Comparison of ENCODE assay signal across 8 cellular contexts in the genomic region with DNA sequence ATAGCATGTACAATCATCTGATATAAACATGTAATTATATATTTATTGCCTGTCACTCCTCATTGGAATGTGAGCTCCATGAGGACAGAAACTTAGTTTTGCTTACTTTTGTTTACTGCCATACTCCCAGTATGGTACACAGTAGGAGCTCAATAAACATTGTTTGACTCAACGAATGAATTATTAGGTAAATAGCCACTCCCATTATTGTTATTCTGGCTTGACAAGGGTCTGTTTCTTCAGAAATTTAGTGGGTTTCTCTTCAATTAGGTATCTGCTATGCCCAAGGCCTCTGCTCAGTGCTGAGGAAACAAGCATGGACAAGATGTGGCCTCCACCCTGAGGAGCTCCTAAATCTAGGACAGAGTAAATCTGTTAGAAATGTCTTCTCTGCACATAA. TPM values are rescaled to one million over a fixed set of nuclear protein-coding genes. Genes with fewer than 3 reads are reported as not detected.
DNase-seq lines count a peak whose midpoint lies in the region; ATAC-seq and TF ChIP-seq lines count a peak whose summit lies in the region.

No MANE protein-coding gene starts in this region.

- H3K4me3 ChIP-seq in gastroesophageal sphincter: peak overlapping the region in 1 of 2 donors; percentile 89

- H3K27me3 ChIP-seq in gastroesophageal sphincter: no peaks in the 10 kb centered on the region

- TF ChIP-seq CTCF in HFFc6 (IDR thresholded peaks at IDR 0.05) (no peak), gastroesophageal sphincter (IDR thresholded peaks at IDR 0.05) (no peak), GM20000 (IDR thresholded peaks at IDR 0.05; ENCODE audit: extremely low read depth, missing control alignments) (no peak)
- no peak for TF ChIP-seq CTCF in activated CD8-positive, alpha-beta T cell treated with anti-CD3 and anti-CD28 coated beads for 36 hours (IDR thresholded peaks at IDR 0.05)

- intact Hi-C loops in activated CD8-positive, alpha-beta T cell treated with anti-CD3 and anti-CD28 coated beads for 36 hours (cut with micrococcal nuclease): loop anchor here (2.0 kb wide), 1 partner anchor 42 kb away; no protein-coding TSS in a partner anchor

- H3K4me1 Mint-ChIP-seq in HFFc6 (ENCODE audit: low read depth): peaks cover 96% of the 10 kb centered on the region
- peaks cover 57% of the 10 kb centered on the region for H3K4me1 Mint-ChIP-seq in activated CD8-positive, alpha-beta T cell treated with anti-CD3 and anti-CD28 coated beads for 36 hours (ENCODE audit: low read depth)
- H3K4me1 Mint-ChIP-seq in stimulated activated memory B cell treated with anti-CD40 and anti-IgM and Interleukin-4, amounts not matched to agents 10 μg/mL and 1 μg/mL and 100 μg/mL, for 72 hours: peaks cover 93% of the 10 kb centered on the region

- H3K36me3 Mint-ChIP-seq in HFFc6 (ENCODE audit: low read depth): peaks cover 85% of the 10 kb centered on the region
- peaks cover 98% of the 10 kb centered on the region for H3K36me3 Mint-ChIP-seq in activated CD8-positive, alpha-beta T cell treated with anti-CD3 and anti-CD28 coated beads for 36 hours (ENCODE audit: low read depth)
- peaks cover 86% of the 10 kb centered on the region for H3K36me3 Mint-ChIP-seq in stimulated activated memory B cell treated with anti-CD40 and anti-IgM and Interleukin-4, amounts not matched to agents 10 μg/mL and 1 μg/mL and 100 μg/mL, for 72 hours

- no peak for ATAC-seq in activated CD8-positive, alpha-beta T cell treated with anti-CD3 and anti-CD28 coated beads for 36 hours
- ATAC-seq in gastroesophageal sphincter: no peak
- ATAC-seq in stimulated activated memory B cell treated with anti-CD40 and anti-IgM and Interleukin-4, amounts not matched to agents 10 μg/mL and 1 μg/mL and 100 μg/mL, for 72 hours: no peak
- ATAC-seq in GM21825 (IDR thresholded peaks at IDR 0.05; ENCODE audit: unreplicated experiment): no peak

- POLR2A ChIA-PET in activated CD8-positive, alpha-beta T cell treated with anti-CD3 and anti-CD28 coated beads for 36 hours (lab: Charles Lee): interaction anchor here (0.8 to 10.5 kb wide), 6 partner anchors 21 to 55 kb away, joined by 3 to 107 read pairs (median 5); no protein-coding TSS in a partner anchor

- no peaks in the 10 kb centered on the region for H3K9me3 Mint-ChIP-seq in HFFc6
- H3K9me3 Mint-ChIP-seq in activated CD8-positive, alpha-beta T cell treated with anti-CD3 and anti-CD28 coated beads for 36 hours: no peaks in the 10 kb centered on the region
- H3K9me3 Mint-ChIP-seq in stimulated activated memory B cell treated with anti-CD40 and anti-IgM and Interleukin-4, amounts not matched to agents 10 μg/mL and 1 μg/mL and 100 μg/mL, for 72 hours: no peaks in the 10 kb centered on the region

- H3K9me3 ChIP-seq in gastroesophageal sphincter: no peaks in the 10 kb centered on the region

- H3K36me3 ChIP-seq in gastroesophageal sphincter: peaks cover 0 to 31% of the 10 kb centered on the region in 2 donors

- peaks cover 23 to 100% (median 74%) of the 10 kb centered on the region in 3 donors for H3K4me1 ChIP-seq in gastroesophageal sphincter

- WGBS in gastroesophageal sphincter (ENCODE audit: low coverage in 1 of 2), 2 donors: 89 to 90% methylated on average over 1 of the region's 1 CpG

- no peak for TF ChIP-seq POLR2A in gastroesophageal sphincter (IDR thresholded peaks at IDR 0.05)

- peak overlapping the region; percentile 71 for H3K4me3 Mint-ChIP-seq in HFFc6
- H3K4me3 Mint-ChIP-seq in activated CD8-positive, alpha-beta T cell treated with anti-CD3 and anti-CD28 coated beads for 36 hours: peak overlapping the region; percentile 97
- H3K4me3 Mint-ChIP-seq in stimulated activated memory B cell treated with anti-CD40 and anti-IgM and Interleukin-4, amounts not matched to agents 10 μg/mL and 1 μg/mL and 100 μg/mL, for 72 hours: peak overlapping the region; percentile 99

- H3K27ac ChIP-seq in gastroesophageal sphincter: peak overlapping the region; percentile 48 to 99 (median 93)

- DNase-seq in HFFc6: no peak
- DNase-seq in activated CD8-positive, alpha-beta T cell treated with anti-CD3 and anti-CD28 coated beads for 36 hours: no peak
- no peak for DNase-seq in OCI-M2 (lab: John Stamatoyannopoulos, UW; ENCODE audit: unreplicated experiment)
- no peak for DNase-seq in SKM-1 (lab: John Stamatoyannopoulos, UW; ENCODE audit: unreplicated experiment)
- no peak for DNase-seq in GM20000 (ENCODE audit: low spot score)

- no peak for TF ChIP-seq EP300 in gastroesophageal sphincter (IDR thresholded peaks at IDR 0.05)

- CTCF ChIA-PET in activated CD8-positive, alpha-beta T cell treated with anti-CD3 and anti-CD28 coated beads for 36 hours (lab: Charles Lee): interaction anchor here (1.0 to 10.1 kb wide), 9 partner anchors 14 to 104 kb away, joined by 3 to 333 read pairs (median 4); no protein-coding TSS in a partner anchor

- H3K27ac Mint-ChIP-seq in HFFc6: peak overlapping the region; percentile 70
- H3K27ac Mint-ChIP-seq in activated CD8-positive, alpha-beta T cell treated with anti-CD3 and anti-CD28 coated beads for 36 hours: peak overlapping the region; percentile 97
- H3K27ac Mint-ChIP-seq in stimulated activated memory B cell treated with anti-CD40 and anti-IgM and Interleukin-4, amounts not matched to agents 10 μg/mL and 1 μg/mL and 100 μg/mL, for 72 hours: peak overlapping the region; percentile 88

- H3K27me3 Mint-ChIP-seq in HFFc6 (ENCODE audit: insufficient read depth): peaks cover 2% of the 10 kb centered on the region
- no peaks in the 10 kb centered on the region for H3K27me3 Mint-ChIP-seq in activated CD8-positive, alpha-beta T cell treated with anti-CD3 and anti-CD28 coated beads for 36 hours
- no peaks in the 10 kb centered on the region for H3K27me3 Mint-ChIP-seq in stimulated activated memory B cell treated with anti-CD40 and anti-IgM and Interleukin-4, amounts not matched to agents 10 μg/mL and 1 μg/mL and 100 μg/mL, for 72 hours

RNA-seq across cellular contexts. Expression of a gene that starts 6.3 kb away (rescaled TPM):
- 100 to 1,000 TPM; 111 to 122 (median 117) TPM for total RNA-seq in HFFc6 (2021; fragmentation: NEBNext Ultra II Directional; extraction: Animal tissue kit (Norgen Biotek cat#: 25700))
- 100 to 1,000 TPM; 182 TPM for total RNA-seq in activated CD8-positive, alpha-beta T cell treated with anti-CD3 and anti-CD28 coated beads for 36 hours
- total RNA-seq in gastroesophageal sphincter: 100 to 1,000 TPM in 3 of 4 donors, 10 to 100 TPM in 1; 71.9 to 171 (median 135) TPM

RNA-seq across cellular contexts. Expression of a gene that starts 22.7 kb away (rescaled TPM):
- total RNA-seq in HFFc6 (2021; fragmentation: NEBNext Ultra II Directional; extraction: Animal tissue kit (Norgen Biotek cat#: 25700)): 100 to 1,000 TPM in 4 of 6 experiments, 10 to 100 TPM in 2; 51.0 to 117 (median 107) TPM
- total RNA-seq in activated CD8-positive, alpha-beta T cell treated with anti-CD3 and anti-CD28 coated beads for 36 hours: 100 to 1,000 TPM; 112 to 113 TPM
- total RNA-seq in gastroesophageal sphincter: 1 to 10 TPM in 1 of 4 donors, under 1 TPM in 3; 0.13 to 1.4 (median 0.74) TPM

Comparison
In these comparisons a context has a peak if more than half of its experiments do, and no peak if none do; other contexts are left out.
1. RNA of a gene that starts 22.7 kb away (total RNA-seq): 112 to 113 TPM in activated CD8-positive, alpha-beta T cell treated with anti-CD3 and anti-CD28 coated beads for 36 hours and 51.0 to 117 TPM in HFFc6; 0.13 to 1.4 TPM in gastroesophageal sphincter; every median in the first group is over 10 times any median in the second.
2. Peak in every context shown above with its lines, with median percentiles within 50 percentile points of each other: H3K27ac Mint-ChIP-seq and H3K4me3 Mint-ChIP-seq.